ENCODE assay signal across 22 cellular contexts in genomic region chr17:72503556-72503955, GRCh38.
A peak's percentile ranks its signal among the peaks of the same experiment; 100 is the strongest.
DNase-seq lines count a peak whose midpoint lies in the region; ATAC-seq, FAIRE-seq and TF ChIP-seq lines count a peak whose summit lies in the region.
"Had no signal": no experiment of that assay in that cellular context is flagged by ENCODE, and none has a peak within 500 bp of the region (broad histone marks: within the 10 kb centered on the region; RNA-seq: fewer than 3 reads in every experiment).

No MANE protein-coding gene starts in this region.

- TF ChIP-seq POLR2A in HepG2 (IDR thresholded peaks at IDR 0.05; ENCODE audit: insufficient read depth in 1 of 2, low read depth in 2 of 2, low read length in 2 of 2), result no peak
- no peak for TF ChIP-seq POLR2A in right lobe of liver (IDR thresholded peaks at IDR 0.05)
- no peak for TF ChIP-seq POLR2A in upper lobe of left lung (IDR thresholded peaks at IDR 0.05)

- WGBS in HepG2 (ENCODE audit: low lambda C conversion rate), result 91% methylated on average over 6 of the region's 6 CpGs
- WGBS in right lobe of liver (ENCODE audit: insufficient coverage, low coverage, low lambda C conversion rate, missing lambda C conversion rate), result 75% methylated on average over 6 of the region's 6 CpGs
- WGBS in upper lobe of left lung, 2 donors, result 94% methylated on average over 6 of the region's 6 CpGs

- CTCF ChIA-PET in HepG2 (lab: Yijun Ruan, JAX; ENCODE audit: low intra/inter-chr PET ratio, low total read pairs), result no interaction called here

- H3K4me1 ChIP-seq in HepG2 (ENCODE audit: insufficient read depth, low read length), result peaks cover 65% of the 10 kb centered on the region
- H3K4me1 ChIP-seq in right lobe of liver, result peaks cover 0 to 17% (median 0%) of the 10 kb centered on the region in 4 donors
- peaks cover 28% of the 10 kb centered on the region for H3K4me1 ChIP-seq in keratinocyte (ENCODE audit: control insufficient read depth, extremely low read depth, insufficient read depth, low read length)
- H3K4me1 ChIP-seq in upper lobe of left lung, result peaks cover 0 to 18% (median 4%) of the 10 kb centered on the region in 4 donors

- BruUV-seq in HepG2 (replicated peaks; lab: Mats Ljungman, UMichigan), result no TSS peak

- H4K20me1 ChIP-seq in HepG2 (ENCODE audit: insufficient read depth, low read length), result 0 out of 2 replicates have a peak, but pooled peaks cover 5% of the 10 kb centered on the region
- H4K20me1 ChIP-seq in keratinocyte (ENCODE audit: control insufficient read depth, extremely low read depth, insufficient read depth, low read length), result peaks cover 10% of the 10 kb centered on the region

- H3K9me3 Mint-ChIP-seq in chondrocyte (ENCODE audit: low read depth), result peaks cover 3% of the 10 kb centered on the region
- H3K9me3 Mint-ChIP-seq: CD8-positive, alpha-beta T cell had no signal

- H3K27ac ChIP-seq in HepG2 (ENCODE audit: extremely low read length, insufficient read depth, low read length) (no peak overlapping the region), right lobe of liver (no peak overlapping the region), keratinocyte (ENCODE audit: control insufficient read depth, insufficient read depth, low read length) (no peak overlapping the region), upper lobe of left lung (no peak overlapping the region)

- intact Hi-C loops in HepG2 (cut with micrococcal nuclease; ENCODE audit: unreplicated experiment), result loop anchor here (5.0 kb wide), 1 partner anchor 91 kb away; no protein-coding TSS in a partner anchor
- intact Hi-C loops in right lobe of liver (cut with DNase I), result no loop called here

- TF ChIP-seq EP300 in HepG2 (IDR thresholded peaks at IDR 0.05; ENCODE audit: low read depth in 2 of 2, low read length in 2 of 2), result no peak
- TF ChIP-seq EP300 in HepG2 (CRISPR knock-in tag; IDR thresholded peaks at IDR 0.05; ENCODE audit: borderline replicate concordance), result no peak
- TF ChIP-seq EP300 in upper lobe of left lung (IDR thresholded peaks at IDR 0.05), result no peak

- H3K36me3 Mint-ChIP-seq in T-helper 17 cell (ENCODE audit: low read depth) (peaks cover 3% of the 10 kb centered on the region), chondrocyte (ENCODE audit: low read depth) (peaks cover 3% of the 10 kb centered on the region)
- H3K36me3 Mint-ChIP-seq: CD8-positive, alpha-beta T cell had no signal

- H3K9me1 ChIP-seq in keratinocyte (ENCODE audit: control insufficient read depth, extremely low read depth, insufficient read depth, low read length), result no peaks in the 10 kb centered on the region

- dilution Hi-C loops in keratinocyte (cut with MboI; ENCODE audit: extremely low pct_ligation_motif_present, low sequenced_read_pairs), result no loop called here

- H2AFZ ChIP-seq in HepG2 (ENCODE audit: low read length) (no peak overlapping the region), keratinocyte (ENCODE audit: control insufficient read depth, low read length) (no peak overlapping the region)

- no peak for TF ChIP-seq RAD21 in HepG2 (CRISPR knock-in tag; IDR thresholded peaks at IDR 0.05)

- POLR2A ChIA-PET in HepG2 (lab: Yijun Ruan, JAX), result interaction anchor here (1.2 to 3.4 kb wide), 5 partner anchors 16 to 822 kb away, joined by 3 to 32 read pairs (median 7); no protein-coding TSS in a partner anchor

- H3K79me2 ChIP-seq in HepG2 (ENCODE audit: insufficient read depth, low read length) (peaks cover 84% of the 10 kb centered on the region), keratinocyte (ENCODE audit: control insufficient read depth, insufficient read depth, low read length) (peaks cover 94% of the 10 kb centered on the region)

- no peaks in the 10 kb centered on the region for H3K27me3 ChIP-seq in HepG2 (ENCODE audit: control insufficient read depth in 1 of 2, insufficient read depth in 2 of 2, low read length in 2 of 2)
- peaks cover 0 to 9% of the 10 kb centered on the region in 2 donors for H3K27me3 ChIP-seq in right lobe of liver
- no peaks in the 10 kb centered on the region for H3K27me3 ChIP-seq in keratinocyte (ENCODE audit: control insufficient read depth, extremely low read depth, insufficient read depth, low read length)
- H3K27me3 ChIP-seq in upper lobe of left lung, result no peaks in the 10 kb centered on the region

- peak overlapping the region; percentile 22 for H3K4me3 Mint-ChIP-seq in T-helper 17 cell
- no peak overlapping the region for H3K4me3 Mint-ChIP-seq in chondrocyte (ENCODE audit: unreplicated experiment)
- H3K4me3 Mint-ChIP-seq: CD8-positive, alpha-beta T cell had no signal

- no peak overlapping the region for H3K27ac Mint-ChIP-seq in T-helper 17 cell
- H3K27ac Mint-ChIP-seq in chondrocyte (ENCODE audit: unreplicated experiment), result no peak overlapping the region
- H3K27ac Mint-ChIP-seq: CD8-positive, alpha-beta T cell had no signal

- TF ChIP-seq CTCF in HepG2 (CRISPR knock-in tag; IDR thresholded peaks at IDR 0.05), result no peak
- TF ChIP-seq CTCF in right lobe of liver (IDR thresholded peaks at IDR 0.05), result no peak
- no peak for TF ChIP-seq CTCF in keratinocyte (optimal IDR thresholded peaks at IDR 0.05 in 1 of 3, IDR thresholded peaks at IDR 0.05 in 1 of 3, conservative IDR thresholded peaks at IDR 0.05 in 1 of 3; ENCODE audit: extremely low read depth in 1 of 3, insufficient read depth in 2 of 3, low read length in 3 of 3)
- no peak for TF ChIP-seq CTCF in upper lobe of left lung (IDR thresholded peaks at IDR 0.05)
- TF ChIP-seq CTCF in chondrocyte (IDR thresholded peaks at IDR 0.05), result no peak

- no peak for DNase-seq in HepG2 (ENCODE audit: low spot score)
- no peak for DNase-seq in right lobe of liver
- no peak for DNase-seq in T-helper 17 cell
- DNase-seq in keratinocyte (ENCODE audit: low read depth, low spot score), result no peak
- no peak for DNase-seq in upper lobe of left lung
- no peak for DNase-seq in cerebellar nuclear complex (lab: John Stamatoyannopoulos, UW)
- no peak for DNase-seq in chondrocyte (ENCODE audit: low spot score)
- DNase-seq: 8988T; AML-193; C1 segment of cervical spinal cord; CD8-positive, alpha-beta T cell; KBM-7; NCI-H1092; NCI-H1436; NCI-H187 treated with DMSO at 0.1 percent for 48 hours; NCI-H2107; NCI-H69; Right ventricle myocardium superior had no signal

- no peak overlapping the region for H3K4me3 ChIP-seq in HepG2 (replicated peaks in 1 of 3; ENCODE audit: insufficient read depth in 1 of 3, low read depth in 2 of 3, low read length in 3 of 3)
- H3K4me3 ChIP-seq in right lobe of liver, result no peak overlapping the region
- H3K4me3 ChIP-seq in keratinocyte (ENCODE audit: control insufficient read depth in 2 of 3, extremely low read depth in 1 of 3, insufficient read depth in 2 of 3, low read depth in 1 of 3, low read length in 3 of 3), result no peak overlapping the region
- no peak overlapping the region for H3K4me3 ChIP-seq in upper lobe of left lung

- FAIRE-seq in HepG2 (lab: Jason Lieb, UNC) (no peak), keratinocyte (lab: Jason Lieb, UNC) (no peak)
- FAIRE-seq: G401.6, GM12892, RCC 7860 had no signal

- H3K9me3 ChIP-seq in HepG2 (ENCODE audit: low read length) (no peaks in the 10 kb centered on the region), right lobe of liver (no peaks in the 10 kb centered on the region), T-helper 17 cell (ENCODE audit: control insufficient read depth, low read length, poor library complexity, severe bottlenecking) (no peaks in the 10 kb centered on the region), keratinocyte (ENCODE audit: control insufficient read depth, low read depth, low read length) (no peaks in the 10 kb centered on the region), upper lobe of left lung (no peaks in the 10 kb centered on the region)

- no peaks in the 10 kb centered on the region for H3K27me3 Mint-ChIP-seq in T-helper 17 cell
- no peaks in the 10 kb centered on the region for H3K27me3 Mint-ChIP-seq in chondrocyte (ENCODE audit: low read depth)

- in situ Hi-C loops in HepG2 (cut with HindIII; ENCODE audit: extremely low pct_ligation_motif_present, low pct_unique_long_range_greater_than_20kb), result no loop called here

- ATAC-seq in HepG2 (no peak), right lobe of liver (no peak), T-helper 17 cell (no peak), GM19324 (IDR thresholded peaks at IDR 0.05; ENCODE audit: low FRiP score, unreplicated experiment) (no peak), upper lobe of left lung (ENCODE audit: low FRiP score in 2 of 2) (no peak)
- ATAC-seq: CD8-positive, alpha-beta T cell had no signal

- H3K4me2 ChIP-seq in HepG2 (ENCODE audit: low read depth, low read length), result peak overlapping the region; percentile 99
- peak overlapping the region; percentile 70 for H3K4me2 ChIP-seq in keratinocyte (ENCODE audit: control insufficient read depth, extremely low read depth, insufficient read depth, low read depth, low read length)

- H3K36me3 ChIP-seq in HepG2 (replicated peaks in 1 of 2; ENCODE audit: control insufficient read depth in 1 of 2, insufficient read depth in 2 of 2, low read length in 2 of 2), result no peaks in the 10 kb centered on the region
- H3K36me3 ChIP-seq in right lobe of liver, result no peaks in the 10 kb centered on the region
- H3K36me3 ChIP-seq in keratinocyte (ENCODE audit: control insufficient read depth in 2 of 2, extremely low read depth in 1 of 2, insufficient read depth in 2 of 2, low read length in 2 of 2), result no peaks in the 10 kb centered on the region
- H3K36me3 ChIP-seq in upper lobe of left lung, result no peaks in the 10 kb centered on the region

- H3K9ac ChIP-seq in HepG2 (ENCODE audit: insufficient read depth, low read depth, low read length), result no peak overlapping the region
- no peak overlapping the region for H3K9ac ChIP-seq in keratinocyte (ENCODE audit: control insufficient read depth, extremely low read depth, insufficient read depth, low read length)

- H3K4me1 Mint-ChIP-seq in T-helper 17 cell, result peaks cover 10% of the 10 kb centered on the region
- H3K4me1 Mint-ChIP-seq in chondrocyte (ENCODE audit: low read depth), result peaks cover 36% of the 10 kb centered on the region

TF ChIP-seq in HepG2, 621 proteins besides CTCF, POLR2A, EP300 and RAD21 (continues in another document):
- TF ChIP-seq ZMYM3 (CRISPR knock-in tag; IDR thresholded peaks at IDR 0.05) (peak; percentile 91), ZNF562 (CRISPR knock-in tag; IDR thresholded peaks at IDR 0.05; ENCODE audit: borderline replicate concordance) (no peak), CBFB (CRISPR knock-in tag; IDR thresholded peaks at IDR 0.05) (no peak), MIER2 (CRISPR knock-in tag; IDR thresholded peaks at IDR 0.05) (no peak), MAFF (IDR thresholded peaks at IDR 0.05; ENCODE audit: low read depth, low read length) (no peak), NFE2 (CRISPR knock-in tag; IDR thresholded peaks at IDR 0.05) (no peak), ZNF670 (CRISPR knock-in tag; IDR thresholded peaks at IDR 0.05; ENCODE audit: borderline replicate concordance) (no peak)
